In the genomic region with DNA sequence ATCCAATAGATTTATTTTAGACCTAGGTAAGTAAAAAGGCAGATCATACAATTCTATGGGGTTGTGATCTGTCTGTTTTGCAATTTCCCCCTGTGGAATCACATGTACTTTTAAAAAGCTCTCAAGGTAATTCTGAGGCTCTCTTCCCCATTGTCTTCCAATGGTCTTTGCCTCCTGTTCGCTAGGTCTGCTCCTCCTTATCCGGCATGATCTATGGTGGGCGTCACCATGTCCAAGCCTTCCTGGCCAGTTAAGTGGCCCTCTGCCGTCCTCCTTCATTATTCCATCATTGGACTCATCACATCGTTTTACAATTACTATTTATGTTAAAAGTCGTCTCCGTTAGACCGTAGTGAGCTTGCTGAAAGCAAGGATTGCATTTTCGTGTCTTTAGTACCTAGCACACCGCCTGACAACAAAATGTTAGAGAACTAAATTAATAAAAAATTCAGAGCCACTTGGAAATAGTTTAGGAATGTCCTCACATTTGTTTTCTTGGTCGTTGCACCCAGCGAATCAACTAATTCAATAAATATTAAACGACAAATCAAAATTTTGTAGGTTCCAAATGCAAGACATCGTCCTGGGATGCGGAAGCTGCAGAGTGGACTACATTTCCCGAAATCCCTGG, we compare ENCODE assay signal across 1 cellular context.
TF ChIP-seq lines count a peak whose summit lies in the region.

No MANE protein-coding gene starts in this region.

TF ChIP-seq in HepG2, 621 proteins besides CTCF, POLR2A, EP300 and RAD21 (continued from another document and continues in another):
- TF ChIP-seq, protein P1, sequence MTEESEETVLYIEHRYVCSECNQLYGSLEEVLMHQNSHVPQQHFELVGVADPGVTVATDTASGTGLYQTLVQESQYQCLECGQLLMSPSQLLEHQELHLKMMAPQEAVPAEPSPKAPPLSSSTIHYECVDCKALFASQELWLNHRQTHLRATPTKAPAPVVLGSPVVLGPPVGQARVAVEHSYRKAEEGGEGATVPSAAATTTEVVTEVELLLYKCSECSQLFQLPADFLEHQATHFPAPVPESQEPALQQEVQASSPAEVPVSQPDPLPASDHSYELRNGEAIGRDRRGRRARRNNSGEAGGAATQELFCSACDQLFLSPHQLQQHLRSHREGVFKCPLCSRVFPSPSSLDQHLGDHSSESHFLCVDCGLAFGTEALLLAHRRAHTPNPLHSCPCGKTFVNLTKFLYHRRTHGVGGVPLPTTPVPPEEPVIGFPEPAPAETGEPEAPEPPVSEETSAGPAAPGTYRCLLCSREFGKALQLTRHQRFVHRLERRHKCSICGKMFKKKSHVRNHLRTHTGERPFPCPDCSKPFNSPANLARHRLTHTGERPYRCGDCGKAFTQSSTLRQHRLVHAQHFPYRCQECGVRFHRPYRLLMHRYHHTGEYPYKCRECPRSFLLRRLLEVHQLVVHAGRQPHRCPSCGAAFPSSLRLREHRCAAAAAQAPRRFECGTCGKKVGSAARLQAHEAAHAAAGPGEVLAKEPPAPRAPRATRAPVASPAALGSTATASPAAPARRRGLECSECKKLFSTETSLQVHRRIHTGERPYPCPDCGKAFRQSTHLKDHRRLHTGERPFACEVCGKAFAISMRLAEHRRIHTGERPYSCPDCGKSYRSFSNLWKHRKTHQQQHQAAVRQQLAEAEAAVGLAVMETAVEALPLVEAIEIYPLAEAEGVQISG (CRISPR knock-in tag; IDR thresholded peaks at IDR 0.05) = peak; percentile 53; the same call in 1 of the 2 replicates
- TF ChIP-seq, protein P2, sequence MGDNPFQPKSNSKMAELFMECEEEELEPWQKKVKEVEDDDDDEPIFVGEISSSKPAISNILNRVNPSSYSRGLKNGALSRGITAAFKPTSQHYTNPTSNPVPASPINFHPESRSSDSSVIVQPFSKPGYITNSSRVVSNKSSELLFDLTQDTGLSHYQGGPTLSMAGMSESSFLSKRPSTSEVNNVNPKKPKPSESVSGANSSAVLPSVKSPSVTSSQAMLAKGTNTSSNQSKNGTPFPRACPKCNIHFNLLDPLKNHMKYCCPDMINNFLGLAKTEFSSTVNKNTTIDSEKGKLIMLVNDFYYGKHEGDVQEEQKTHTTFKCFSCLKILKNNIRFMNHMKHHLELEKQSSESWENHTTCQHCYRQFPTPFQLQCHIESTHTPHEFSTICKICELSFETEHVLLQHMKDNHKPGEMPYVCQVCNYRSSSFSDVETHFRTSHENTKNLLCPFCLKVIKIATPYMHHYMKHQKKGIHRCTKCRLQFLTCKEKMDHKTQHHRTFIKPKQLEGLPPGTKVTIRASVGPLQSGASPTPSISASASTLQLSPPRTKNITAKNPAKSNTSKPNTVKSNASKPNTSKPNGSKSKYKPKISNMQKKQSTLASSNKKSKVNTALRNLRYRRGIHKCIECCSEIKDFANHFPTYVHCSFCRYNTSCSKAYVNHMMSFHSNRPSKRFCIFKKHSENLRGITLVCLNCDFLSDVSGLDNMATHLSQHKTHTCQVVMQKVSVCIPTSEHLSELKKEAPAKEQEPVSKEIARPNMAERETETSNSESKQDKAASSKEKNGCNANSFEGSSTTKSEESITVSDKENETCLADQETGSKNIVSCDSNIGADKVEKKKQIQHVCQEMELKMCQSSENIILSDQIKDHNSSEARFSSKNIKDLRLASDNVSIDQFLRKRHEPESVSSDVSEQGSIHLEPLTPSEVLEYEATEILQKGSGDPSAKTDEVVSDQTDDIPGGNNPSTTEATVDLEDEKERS (CRISPR knock-in tag; IDR thresholded peaks at IDR 0.05) = no peak
- TF ChIP-seq ZNF841 (CRISPR knock-in tag; IDR thresholded peaks at IDR 0.05; ENCODE audit: borderline replicate concordance) = no peak
- no peak for TF ChIP-seq ZNF780A (CRISPR knock-in tag; IDR thresholded peaks at IDR 0.05)
- TF ChIP-seq REXO4 (CRISPR knock-in tag; IDR thresholded peaks at IDR 0.05; ENCODE audit: borderline replicate concordance) = no peak
- no peak; the same call in 1 of the 2 replicates for TF ChIP-seq SMAD3 (CRISPR knock-in tag; IDR thresholded peaks at IDR 0.05)
- TF ChIP-seq RNF2 (conservative IDR thresholded peaks at IDR 0.05; ENCODE audit: low read depth) = no peak
- no peak for TF ChIP-seq KLF16 (CRISPR knock-in tag; IDR thresholded peaks at IDR 0.05)
- no peak for TF ChIP-seq GLI4 (CRISPR knock-in tag; IDR thresholded peaks at IDR 0.05; ENCODE audit: borderline replicate concordance)
- TF ChIP-seq, protein P3, sequence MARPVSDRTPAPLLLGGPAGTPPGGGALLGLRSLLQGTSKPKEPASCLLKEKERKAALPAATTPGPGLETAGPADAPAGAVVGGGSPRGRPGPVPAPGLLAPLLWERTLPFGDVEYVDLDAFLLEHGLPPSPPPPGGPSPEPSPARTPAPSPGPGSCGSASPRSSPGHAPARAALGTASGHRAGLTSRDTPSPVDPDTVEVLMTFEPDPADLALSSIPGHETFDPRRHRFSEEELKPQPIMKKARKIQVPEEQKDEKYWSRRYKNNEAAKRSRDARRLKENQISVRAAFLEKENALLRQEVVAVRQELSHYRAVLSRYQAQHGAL (CRISPR knock-in tag; IDR thresholded peaks at IDR 0.05; ENCODE audit: not compliant biosample characterization) = no peak
- TF ChIP-seq PHF5A (CRISPR knock-in tag; IDR thresholded peaks at IDR 0.05; ENCODE audit: low read depth, unreplicated experiment) = no peak
- TF ChIP-seq, protein P4, sequence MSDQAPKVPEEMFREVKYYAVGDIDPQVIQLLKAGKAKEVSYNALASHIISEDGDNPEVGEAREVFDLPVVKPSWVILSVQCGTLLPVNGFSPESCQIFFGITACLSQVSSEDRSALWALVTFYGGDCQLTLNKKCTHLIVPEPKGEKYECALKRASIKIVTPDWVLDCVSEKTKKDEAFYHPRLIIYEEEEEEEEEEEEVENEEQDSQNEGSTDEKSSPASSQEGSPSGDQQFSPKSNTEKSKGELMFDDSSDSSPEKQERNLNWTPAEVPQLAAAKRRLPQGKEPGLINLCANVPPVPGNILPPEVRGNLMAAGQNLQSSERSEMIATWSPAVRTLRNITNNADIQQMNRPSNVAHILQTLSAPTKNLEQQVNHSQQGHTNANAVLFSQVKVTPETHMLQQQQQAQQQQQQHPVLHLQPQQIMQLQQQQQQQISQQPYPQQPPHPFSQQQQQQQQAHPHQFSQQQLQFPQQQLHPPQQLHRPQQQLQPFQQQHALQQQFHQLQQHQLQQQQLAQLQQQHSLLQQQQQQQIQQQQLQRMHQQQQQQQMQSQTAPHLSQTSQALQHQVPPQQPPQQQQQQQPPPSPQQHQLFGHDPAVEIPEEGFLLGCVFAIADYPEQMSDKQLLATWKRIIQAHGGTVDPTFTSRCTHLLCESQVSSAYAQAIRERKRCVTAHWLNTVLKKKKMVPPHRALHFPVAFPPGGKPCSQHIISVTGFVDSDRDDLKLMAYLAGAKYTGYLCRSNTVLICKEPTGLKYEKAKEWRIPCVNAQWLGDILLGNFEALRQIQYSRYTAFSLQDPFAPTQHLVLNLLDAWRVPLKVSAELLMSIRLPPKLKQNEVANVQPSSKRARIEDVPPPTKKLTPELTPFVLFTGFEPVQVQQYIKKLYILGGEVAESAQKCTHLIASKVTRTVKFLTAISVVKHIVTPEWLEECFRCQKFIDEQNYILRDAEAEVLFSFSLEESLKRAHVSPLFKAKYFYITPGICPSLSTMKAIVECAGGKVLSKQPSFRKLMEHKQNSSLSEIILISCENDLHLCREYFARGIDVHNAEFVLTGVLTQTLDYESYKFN (CRISPR knock-in tag; conservative IDR thresholded peaks at IDR 0.05) = 0 out of 2 replicates have a peak, but pooled peaks have one; percentile 8
- TF ChIP-seq ZNF251 (CRISPR knock-in tag; IDR thresholded peaks at IDR 0.05) = no peak
- TF ChIP-seq SP140L (CRISPR knock-in tag; IDR thresholded peaks at IDR 0.05; ENCODE audit: borderline replicate concordance) = 0 out of 2 replicates have a peak, but pooled peaks have one; percentile 95
- peak; percentile 93 for TF ChIP-seq ELF3 (CRISPR knock-in tag; IDR thresholded peaks at IDR 0.05)
- peak; percentile 40; the same call in 1 of the 2 replicates for TF ChIP-seq GABPA (IDR thresholded peaks at IDR 0.05; ENCODE audit: low read depth, low read length)
- TF ChIP-seq GABPA (CRISPR knock-in tag; IDR thresholded peaks at IDR 0.05; ENCODE audit: low read depth) = peak; percentile 86; the same call in 1 of the 2 replicates
- TF ChIP-seq SSRP1 (CRISPR knock-in tag; IDR thresholded peaks at IDR 0.05) = no peak
- TF ChIP-seq RFX1 (IDR thresholded peaks at IDR 0.05) = no peak
- peak; percentile 24 for TF ChIP-seq XRCC5 (optimal IDR thresholded peaks at IDR 0.05; ENCODE audit: low read length)
- no peak for TF ChIP-seq NFATC3 (CRISPR knock-in tag; IDR thresholded peaks at IDR 0.05)
- TF ChIP-seq ZNF644 (CRISPR knock-in tag; IDR thresholded peaks at IDR 0.05; ENCODE audit: low read depth) = peak; percentile 82
- TF ChIP-seq, protein P5, sequence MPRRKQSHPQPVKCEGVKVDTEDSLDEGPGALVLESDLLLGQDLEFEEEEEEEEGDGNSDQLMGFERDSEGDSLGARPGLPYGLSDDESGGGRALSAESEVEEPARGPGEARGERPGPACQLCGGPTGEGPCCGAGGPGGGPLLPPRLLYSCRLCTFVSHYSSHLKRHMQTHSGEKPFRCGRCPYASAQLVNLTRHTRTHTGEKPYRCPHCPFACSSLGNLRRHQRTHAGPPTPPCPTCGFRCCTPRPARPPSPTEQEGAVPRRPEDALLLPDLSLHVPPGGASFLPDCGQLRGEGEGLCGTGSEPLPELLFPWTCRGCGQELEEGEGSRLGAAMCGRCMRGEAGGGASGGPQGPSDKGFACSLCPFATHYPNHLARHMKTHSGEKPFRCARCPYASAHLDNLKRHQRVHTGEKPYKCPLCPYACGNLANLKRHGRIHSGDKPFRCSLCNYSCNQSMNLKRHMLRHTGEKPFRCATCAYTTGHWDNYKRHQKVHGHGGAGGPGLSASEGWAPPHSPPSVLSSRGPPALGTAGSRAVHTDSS (CRISPR knock-in tag; conservative IDR thresholded peaks at IDR 0.05) = no peak
- TF ChIP-seq ZNF546 (CRISPR knock-in tag; conservative IDR thresholded peaks at IDR 0.05) = no peak
- TF ChIP-seq CAMTA2 (CRISPR knock-in tag; IDR thresholded peaks at IDR 0.05; ENCODE audit: borderline replicate concordance) = no peak
- TF ChIP-seq ELF1 (CRISPR knock-in tag; IDR thresholded peaks at IDR 0.05) = peak; percentile 100
- no peak for TF ChIP-seq ZFX (CRISPR knock-in tag; IDR thresholded peaks at IDR 0.05; ENCODE audit: low read depth)
- TF ChIP-seq MXI1 (IDR thresholded peaks at IDR 0.05; ENCODE audit: borderline replicate concordance, low read depth, low read length) = no peak
- TF ChIP-seq, protein P6, sequence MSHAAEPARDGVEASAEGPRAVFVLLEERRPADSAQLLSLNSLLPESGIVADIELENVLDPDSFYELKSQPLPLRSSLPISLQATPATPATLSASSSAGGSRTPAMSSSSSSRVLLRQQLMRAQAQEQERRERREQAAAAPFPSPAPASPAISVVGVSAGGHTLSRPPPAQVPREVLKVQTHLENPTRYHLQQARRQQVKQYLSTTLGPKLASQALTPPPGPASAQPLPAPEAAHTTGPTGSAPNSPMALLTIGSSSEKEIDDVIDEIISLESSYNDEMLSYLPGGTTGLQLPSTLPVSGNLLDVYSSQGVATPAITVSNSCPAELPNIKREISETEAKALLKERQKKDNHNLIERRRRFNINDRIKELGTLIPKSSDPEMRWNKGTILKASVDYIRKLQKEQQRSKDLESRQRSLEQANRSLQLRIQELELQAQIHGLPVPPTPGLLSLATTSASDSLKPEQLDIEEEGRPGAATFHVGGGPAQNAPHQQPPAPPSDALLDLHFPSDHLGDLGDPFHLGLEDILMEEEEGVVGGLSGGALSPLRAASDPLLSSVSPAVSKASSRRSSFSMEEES (CRISPR knock-in tag; IDR thresholded peaks at IDR 0.05) = no peak
- TF ChIP-seq, protein P7, sequence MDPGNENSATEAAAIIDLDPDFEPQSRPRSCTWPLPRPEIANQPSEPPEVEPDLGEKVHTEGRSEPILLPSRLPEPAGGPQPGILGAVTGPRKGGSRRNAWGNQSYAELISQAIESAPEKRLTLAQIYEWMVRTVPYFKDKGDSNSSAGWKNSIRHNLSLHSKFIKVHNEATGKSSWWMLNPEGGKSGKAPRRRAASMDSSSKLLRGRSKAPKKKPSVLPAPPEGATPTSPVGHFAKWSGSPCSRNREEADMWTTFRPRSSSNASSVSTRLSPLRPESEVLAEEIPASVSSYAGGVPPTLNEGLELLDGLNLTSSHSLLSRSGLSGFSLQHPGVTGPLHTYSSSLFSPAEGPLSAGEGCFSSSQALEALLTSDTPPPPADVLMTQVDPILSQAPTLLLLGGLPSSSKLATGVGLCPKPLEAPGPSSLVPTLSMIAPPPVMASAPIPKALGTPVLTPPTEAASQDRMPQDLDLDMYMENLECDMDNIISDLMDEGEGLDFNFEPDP (CRISPR knock-in tag; conservative IDR thresholded peaks at IDR 0.05) = no peak
- no peak for TF ChIP-seq ZNF138 (CRISPR knock-in tag; IDR thresholded peaks at IDR 0.05; ENCODE audit: low read depth)
- no peak for TF ChIP-seq DR1 (CRISPR knock-in tag; IDR thresholded peaks at IDR 0.05)
- no peak for TF ChIP-seq DNMT1 (CRISPR knock-in tag; IDR thresholded peaks at IDR 0.05)
- TF ChIP-seq TOPORS (CRISPR knock-in tag; IDR thresholded peaks at IDR 0.05) = no peak
- no peak for TF ChIP-seq BHLHE40 (IDR thresholded peaks at IDR 0.05; ENCODE audit: low read length)
- TF ChIP-seq, protein P8, sequence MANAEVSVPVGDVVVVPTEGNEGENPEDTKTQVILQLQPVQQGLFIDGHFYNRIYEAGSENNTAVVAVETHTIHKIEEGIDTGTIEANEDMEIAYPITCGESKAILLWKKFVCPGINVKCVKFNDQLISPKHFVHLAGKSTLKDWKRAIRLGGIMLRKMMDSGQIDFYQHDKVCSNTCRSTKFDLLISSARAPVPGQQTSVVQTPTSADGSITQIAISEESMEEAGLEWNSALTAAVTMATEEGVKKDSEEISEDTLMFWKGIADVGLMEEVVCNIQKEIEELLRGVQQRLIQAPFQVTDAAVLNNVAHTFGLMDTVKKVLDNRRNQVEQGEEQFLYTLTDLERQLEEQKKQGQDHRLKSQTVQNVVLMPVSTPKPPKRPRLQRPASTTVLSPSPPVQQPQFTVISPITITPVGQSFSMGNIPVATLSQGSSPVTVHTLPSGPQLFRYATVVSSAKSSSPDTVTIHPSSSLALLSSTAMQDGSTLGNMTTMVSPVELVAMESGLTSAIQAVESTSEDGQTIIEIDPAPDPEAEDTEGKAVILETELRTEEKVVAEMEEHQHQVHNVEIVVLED (CRISPR knock-in tag; IDR thresholded peaks at IDR 0.05; ENCODE audit: borderline replicate concordance) = no peak
- no peak for TF ChIP-seq AHR (CRISPR knock-in tag; IDR thresholded peaks at IDR 0.05)
- TF ChIP-seq, protein P9, sequence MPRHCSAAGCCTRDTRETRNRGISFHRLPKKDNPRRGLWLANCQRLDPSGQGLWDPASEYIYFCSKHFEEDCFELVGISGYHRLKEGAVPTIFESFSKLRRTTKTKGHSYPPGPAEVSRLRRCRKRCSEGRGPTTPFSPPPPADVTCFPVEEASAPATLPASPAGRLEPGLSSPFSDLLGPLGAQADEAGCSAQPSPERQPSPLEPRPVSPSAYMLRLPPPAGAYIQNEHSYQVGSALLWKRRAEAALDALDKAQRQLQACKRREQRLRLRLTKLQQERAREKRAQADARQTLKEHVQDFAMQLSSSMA (CRISPR knock-in tag; IDR thresholded peaks at IDR 0.05) = no peak
- TF ChIP-seq, protein P10, sequence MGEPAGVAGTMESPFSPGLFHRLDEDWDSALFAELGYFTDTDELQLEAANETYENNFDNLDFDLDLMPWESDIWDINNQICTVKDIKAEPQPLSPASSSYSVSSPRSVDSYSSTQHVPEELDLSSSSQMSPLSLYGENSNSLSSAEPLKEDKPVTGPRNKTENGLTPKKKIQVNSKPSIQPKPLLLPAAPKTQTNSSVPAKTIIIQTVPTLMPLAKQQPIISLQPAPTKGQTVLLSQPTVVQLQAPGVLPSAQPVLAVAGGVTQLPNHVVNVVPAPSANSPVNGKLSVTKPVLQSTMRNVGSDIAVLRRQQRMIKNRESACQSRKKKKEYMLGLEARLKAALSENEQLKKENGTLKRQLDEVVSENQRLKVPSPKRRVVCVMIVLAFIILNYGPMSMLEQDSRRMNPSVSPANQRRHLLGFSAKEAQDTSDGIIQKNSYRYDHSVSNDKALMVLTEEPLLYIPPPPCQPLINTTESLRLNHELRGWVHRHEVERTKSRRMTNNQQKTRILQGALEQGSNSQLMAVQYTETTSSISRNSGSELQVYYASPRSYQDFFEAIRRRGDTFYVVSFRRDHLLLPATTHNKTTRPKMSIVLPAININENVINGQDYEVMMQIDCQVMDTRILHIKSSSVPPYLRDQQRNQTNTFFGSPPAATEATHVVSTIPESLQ (CRISPR knock-in tag; conservative IDR thresholded peaks at IDR 0.05) = no peak
